ENCODE assay signal across 9 cellular contexts in genomic region chr5:34687269-34688011, GRCh38. TPM values are rescaled to one million over a fixed set of nuclear protein-coding genes. Genes with fewer than 3 reads are reported as not detected.
DNase-seq lines count a peak whose midpoint lies in the region; ATAC-seq and TF ChIP-seq lines count a peak whose summit lies in the region.
"Had no signal": no experiment of that assay in that cellular context is flagged by ENCODE, and none has a peak within 500 bp of the region (broad histone marks: within the 10 kb centered on the region; RNA-seq: fewer than 3 reads in every experiment).

No MANE protein-coding gene starts in this region.

- H3K18ac ChIP-seq in mesenchymal stem cell (ENCODE audit: low read depth in 1 of 2, low read length in 2 of 2), result no peak overlapping the region

- peak overlapping the region; percentile 23 for H2AK5ac ChIP-seq in mesenchymal stem cell (ENCODE audit: low read length, severe bottlenecking)

- no peak overlapping the region for H3K4me3 Mint-ChIP-seq in brain
- H3K4me3 Mint-ChIP-seq: activated T-helper 1 cell treated with anti-CD3 and anti-CD28 coated beads, Interleukin-12 subunit alpha, Interleukin-12 subunit beta, Interleukin-2, Interleukin-4 antibody, amounts not matched to agents 30 ng/mL and 10 ng/mL and 1 ng/mL, durations not matched to agents 14 hours and 24 hours and 36 hours; stimulated activated naive CD8-positive, alpha-beta T cell treated with anti-CD3 and anti-CD28 coated beads, Interleukin-15, Interleukin-2, amounts not matched to agents 100 ng/mL and 50 ng/mL, for 24 hours had no signal

- 34% methylated on average over 4 of the region's 10 CpGs for WGBS in mesenchymal stem cell
- 66 to 71% methylated on average over 10 of the region's 10 CpGs for WGBS in upper lobe of left lung, 2 donors

- TF ChIP-seq POLR2A in upper lobe of left lung (IDR thresholded peaks at IDR 0.05), result no peak

- peaks cover 16% of the 10 kb centered on the region for H3K4me1 ChIP-seq in mesenchymal stem cell (ENCODE audit: control insufficient read depth, insufficient read depth, low read depth, low read length)
- peaks cover 6 to 24% (median 13%) of the 10 kb centered on the region in 4 donors for H3K4me1 ChIP-seq in upper lobe of left lung

- peaks cover 0 to 3% (median 0%) of the 10 kb centered on the region in 5 experiments for H3K9me3 Mint-ChIP-seq in brain
- H3K9me3 Mint-ChIP-seq: activated T-helper 1 cell treated with anti-CD3 and anti-CD28 coated beads, Interleukin-12 subunit alpha, Interleukin-12 subunit beta, Interleukin-2, Interleukin-4 antibody, amounts not matched to agents 30 ng/mL and 10 ng/mL and 1 ng/mL, durations not matched to agents 14 hours and 24 hours and 36 hours; stimulated activated naive CD8-positive, alpha-beta T cell treated with anti-CD3 and anti-CD28 coated beads, Interleukin-15, Interleukin-2, amounts not matched to agents 100 ng/mL and 50 ng/mL, for 24 hours had no signal

- no peak overlapping the region for H2AFZ ChIP-seq in mesenchymal stem cell (ENCODE audit: low read depth, low read length)

- peaks cover 2% of the 10 kb centered on the region for H3K79me1 ChIP-seq in mesenchymal stem cell (replicated peaks; ENCODE audit: low read length, poor library complexity, severe bottlenecking)

- peak in 1 of 4 donors; percentile 20 for TF ChIP-seq EP300 in upper lobe of left lung (IDR thresholded peaks at IDR 0.05)

- peak overlapping the region in 4 of 5 experiments; percentile 53 to 99 (median 62) for H3K27ac Mint-ChIP-seq in brain
- H3K27ac Mint-ChIP-seq: activated T-helper 1 cell treated with anti-CD3 and anti-CD28 coated beads, Interleukin-12 subunit alpha, Interleukin-12 subunit beta, Interleukin-2, Interleukin-4 antibody, amounts not matched to agents 30 ng/mL and 10 ng/mL and 1 ng/mL, durations not matched to agents 14 hours and 24 hours and 36 hours; stimulated activated naive CD8-positive, alpha-beta T cell treated with anti-CD3 and anti-CD28 coated beads, Interleukin-15, Interleukin-2, amounts not matched to agents 100 ng/mL and 50 ng/mL, for 24 hours had no signal

- H3K4me2 ChIP-seq in mesenchymal stem cell (ENCODE audit: low read length, poor library complexity, severe bottlenecking), result no peak overlapping the region

- H3K23ac ChIP-seq in mesenchymal stem cell (ENCODE audit: low read length in 2 of 2), result no peak overlapping the region

- no peak overlapping the region for H2BK120ac ChIP-seq in mesenchymal stem cell (ENCODE audit: low read depth, low read length)

- no peak overlapping the region for H4K91ac ChIP-seq in mesenchymal stem cell (ENCODE audit: low read length)

- H3K14ac ChIP-seq in mesenchymal stem cell (ENCODE audit: low read length in 2 of 2), result no peak overlapping the region

- ATAC-seq in upper lobe of left lung (ENCODE audit: low FRiP score in 2 of 2) (peak in 1 of 2 donors; percentile 65), HG03196 (IDR thresholded peaks at IDR 0.05; ENCODE audit: unreplicated experiment) (no peak)

- H2BK12ac ChIP-seq in mesenchymal stem cell (ENCODE audit: low read length in 2 of 2), result no peak overlapping the region

- H4K8ac ChIP-seq in mesenchymal stem cell (ENCODE audit: low read length), result no peak overlapping the region

- no peaks in the 10 kb centered on the region for H3K9me3 ChIP-seq in mesenchymal stem cell (ENCODE audit: control insufficient read depth, low read length)
- H3K9me3 ChIP-seq in upper lobe of left lung, result no peaks in the 10 kb centered on the region

- no peak for TF ChIP-seq CTCF in brain (conservative IDR thresholded peaks at IDR 0.05)
- no peak for TF ChIP-seq CTCF in upper lobe of left lung (IDR thresholded peaks at IDR 0.05)

- no peaks in the 10 kb centered on the region for H3K27me3 ChIP-seq in mesenchymal stem cell (ENCODE audit: control insufficient read depth in 1 of 2, insufficient read depth in 1 of 2, low read length in 2 of 2)
- H3K27me3 ChIP-seq in upper lobe of left lung, result no peaks in the 10 kb centered on the region

- peaks cover 14 to 50% of the 10 kb centered on the region in 2 experiments for H3K36me3 ChIP-seq in mesenchymal stem cell (ENCODE audit: control insufficient read depth in 1 of 2, insufficient read depth in 2 of 2, low read depth in 1 of 2, low read length in 2 of 2)
- H3K36me3 ChIP-seq in upper lobe of left lung, result peaks cover 0 to 9% (median 2%) of the 10 kb centered on the region in 4 donors

- peaks cover 73% of the 10 kb centered on the region for H3K4me1 Mint-ChIP-seq in brain

- H2BK5ac ChIP-seq in mesenchymal stem cell (ENCODE audit: low read depth, low read length, poor library complexity, severe bottlenecking), result peak overlapping the region; percentile 15

- no peak overlapping the region for H2BK15ac ChIP-seq in mesenchymal stem cell (ENCODE audit: low read depth, poor library complexity, severe bottlenecking)

- H3K27me3 Mint-ChIP-seq in brain, result peaks cover 5% of the 10 kb centered on the region

- peaks cover 39% of the 10 kb centered on the region for H3K36me3 Mint-ChIP-seq in brain

- DNase-seq in HT1080 (ENCODE audit: low read depth) (peak; percentile 74), mesenchymal stem cell (peak; percentile 67), upper lobe of left lung (no peak), foreskin melanocyte (no peak), NCI-H524 treated with DMSO at 0.1 percent for 48 hours (lab: John Stamatoyannopoulos, UW) (no peak)

- peak overlapping the region; percentile 95 for H3K27ac ChIP-seq in mesenchymal stem cell (ENCODE audit: low read length, poor library complexity, severe bottlenecking)
- H3K27ac ChIP-seq in upper lobe of left lung, result peak overlapping the region in 3 of 4 donors; percentile 57 to 70 (median 68)

- peak overlapping the region in 1 of 2 experiments; percentile 3 for H3K4me3 ChIP-seq in mesenchymal stem cell (ENCODE audit: insufficient read depth in 1 of 2, low read depth in 1 of 2, low read length in 2 of 2)
- H3K4me3 ChIP-seq in upper lobe of left lung, result no peak overlapping the region

- H3K4ac ChIP-seq in mesenchymal stem cell (ENCODE audit: low read depth in 1 of 2, low read length in 2 of 2), result no peak overlapping the region

- peak overlapping the region; percentile 58 for H3K9ac ChIP-seq in mesenchymal stem cell (ENCODE audit: low read length)

RNA-seq across cellular contexts. Expression of gene RAI14, which starts 31.3 kb away (rescaled TPM):
- 48.4 and 57.3 TPM in 2 replicates for total RNA-seq in HT1080 (2014; rRNA removed; shearing (Covaris generic))
- 99.5 and 135 TPM in 2 replicates for polyA plus RNA-seq in HT1080 (2015; cell fraction: cytosol; rRNA removed)
- polyA plus RNA-seq in HT1080 (2015; cell fraction: nucleus; rRNA removed), result 113 and 114 TPM in 2 replicates
- 13.1 TPM for polyA plus RNA-seq in brain (ENCODE audit: insufficient read depth, low read depth, low replicate concordance)
- polyA plus RNA-seq in mesenchymal stem cell (2013, experiment 1 of 2), result 100 TPM
- polyA plus RNA-seq in mesenchymal stem cell (2013, experiment 2 of 2), result 99.7 TPM
- total RNA-seq in upper lobe of left lung, result 10 to 100 TPM; 34.0 to 88.6 (median 67.9) TPM

Comparison
In these comparisons a context has a peak if more than half of its experiments do, and no peak if none do; other contexts are left out.
1. DNase-seq: peak in HT1080 (single experiment) and mesenchymal stem cell (single experiment); none in upper lobe of left lung (0 of 2), foreskin melanocyte (single experiment) and NCI-H524 treated with DMSO at 0.1 percent for 48 hours (single experiment).